ENCODE assay signal across 28 cellular contexts in the genomic region with DNA sequence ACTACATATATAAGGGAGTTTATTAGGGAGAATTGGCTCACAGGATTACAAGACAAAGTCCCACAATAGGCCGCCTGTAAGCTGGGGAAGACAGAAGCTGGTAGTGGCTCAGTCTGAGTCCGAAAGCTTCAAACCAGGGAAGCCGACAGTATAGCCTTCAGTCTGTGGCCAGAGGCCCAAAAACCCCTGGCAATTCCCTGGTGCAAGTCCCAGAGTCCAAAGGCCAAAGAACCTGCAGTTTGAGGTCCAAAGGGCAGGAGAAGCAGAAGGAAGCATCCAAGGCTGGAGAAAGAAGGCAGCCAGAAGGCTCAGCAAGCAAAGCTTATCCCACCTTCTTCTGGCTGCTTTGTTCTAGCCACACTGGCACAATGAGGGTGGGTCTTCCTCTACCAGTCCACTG. TPM values are rescaled to one million over a fixed set of nuclear protein-coding genes. Genes with fewer than 3 reads are reported as not detected.
"Had no signal": no experiment of that assay in that cellular context is flagged by ENCODE, and none has a peak within 500 bp of the region (broad histone marks: within the 10 kb centered on the region; RNA-seq: fewer than 3 reads in every experiment).

No MANE protein-coding gene starts in this region.

- H3K27me3 ChIP-seq: left lung, ovary, sigmoid colon, testis, thyroid gland, upper lobe of right lung had no signal

- ATAC-seq: left lung; naive thymus-derived CD4-positive, alpha-beta T cell; natural killer cell treated with Interleukin-12 subunit alpha and Interleukin-12 subunit beta and Interleukin-15 and Interleukin-18, amount 100 ng/mL, for 72 hours; right cardiac atrium; stimulated activated memory B cell treated with anti-CD40 and anti-IgM and Interleukin-4, amounts not matched to agents 10 μg/mL and 1 μg/mL and 100 μg/mL, for 72 hours; stimulated activated naive CD8-positive, alpha-beta T cell treated with anti-CD3 and anti-CD28 coated beads, Interleukin-15, amount 100 ng/mL, for 72 hours; upper lobe of right lung had no signal

- H3K9me3 ChIP-seq: ovary, prostate gland, testis, thyroid gland had no signal

- H3K4me1 ChIP-seq: left lung, prostate gland, sigmoid colon, testis, thyroid gland, upper lobe of right lung had no signal

- H3K36me3 ChIP-seq: left lung, ovary, prostate gland, sigmoid colon, thyroid gland, upper lobe of right lung had no signal

- H3K4me3 ChIP-seq: left lung, lung, ovary, prostate gland, sigmoid colon, smooth muscle cell, testis, thyroid gland, upper lobe of right lung had no signal

- DNase-seq: head of caudate nucleus; hypothalamus; immature natural killer cell; kidney; left lung; mesendoderm; naive thymus-derived CD4-positive, alpha-beta T cell; ovary; posterior cingulate gyrus; retina; right cardiac atrium; sigmoid colon; stimulated activated CD4-positive, alpha-beta T cell treated with anti-CD3 and anti-CD28 coated beads, Interleukin-1b, Interleukin-23, amount 100 ng/mL, for 48 hours; stimulated activated CD4-positive, alpha-beta T cell treated with anti-CD3 and anti-CD28 coated beads, Interleukin-2, amount 100 ng/mL, for 48 hours; stimulated activated CD4-positive, alpha-beta T cell treated with anti-CD3 and anti-CD28 coated beads, Interleukin-4, amount 100 ng/mL, for 4 hours; stimulated activated CD8-positive, alpha-beta memory T cell treated with anti-CD3 and anti-CD28 coated beads, Interleukin-4, amount 100 ng/mL, for 48 hours; stimulated activated naive CD4-positive, alpha-beta T cell treated with Interleukin-2 at 50 U/mL for 16 hours; stimulated activated naive CD8-positive, alpha-beta T cell treated with anti-CD3 and anti-CD28 coated beads, Interleukin-15, amount 100 ng/mL, for 72 hours; testis; thyroid gland; trophoblast cell; upper lobe of right lung had no signal

- H3K27ac ChIP-seq: left lung, ovary, prostate gland, sigmoid colon, testis, thyroid gland, upper lobe of right lung had no signal

- FAIRE-seq: kidney, urothelium cell line had no signal

- H3K4me2 ChIP-seq: smooth muscle cell had no signal

RNA-seq across cellular contexts. Expression of gene TTLL7, which starts 13.9 kb away (rescaled TPM):
- polyA plus RNA-seq: naive thymus-derived CD4-positive, alpha-beta T cell had no signal
